Comparison of ENCODE assay signal across 11 cellular contexts in genomic region chr3:49476563-49476962, GRCh38. TPM values are rescaled to one million over a fixed set of nuclear protein-coding genes. Genes with fewer than 3 reads are reported as not detected.
A peak's percentile ranks its signal among the peaks of the same experiment; 100 is the strongest.
DNase-seq lines count a peak whose midpoint lies in the region; ATAC-seq and TF ChIP-seq lines count a peak whose summit lies in the region.
"Had no signal": no experiment of that assay in that cellular context is flagged by ENCODE, and none has a peak within 500 bp of the region (broad histone marks: within the 10 kb centered on the region; RNA-seq: fewer than 3 reads in every experiment).

No MANE protein-coding gene starts in this region.

- ATAC-seq in GM18861 (IDR thresholded peaks at IDR 0.05; ENCODE audit: unreplicated experiment) = peak; percentile 59
- ATAC-seq in effector memory CD8-positive, alpha-beta T cell (replicated peaks) = peak; percentile 48
- ATAC-seq in HG03095 (IDR thresholded peaks at IDR 0.05; ENCODE audit: unreplicated experiment) = no peak
- ATAC-seq in left cardiac atrium = no peak

- 80% methylated on average over 1 of the region's 1 CpG for WGBS in SK-N-SH (ENCODE audit: low lambda C conversion rate)

- H3K9ac ChIP-seq in SK-N-SH = no peak overlapping the region

- H3K4me2 ChIP-seq in PC-9 (no peak overlapping the region), SK-N-SH (no peak overlapping the region)

- TF ChIP-seq EP300 in SK-N-SH (IDR thresholded peaks at IDR 0.05; ENCODE audit: borderline replicate concordance in 1 of 2, low read depth in 1 of 2, low read length in 1 of 2) = no peak

- H3K27ac ChIP-seq in PC-9 = peak overlapping the region; percentile 49
- H3K27ac ChIP-seq in SK-N-SH (ENCODE audit: low read depth in 2 of 2, low read length in 1 of 2) = no peak overlapping the region
- H3K27ac ChIP-seq: SK-N-MC had no signal

- H2AFZ ChIP-seq in PC-9 = no peak overlapping the region
- no peak overlapping the region for H2AFZ ChIP-seq in SK-N-SH (ENCODE audit: low read depth)

- DNase-seq in A172 (ENCODE audit: low spot score) (peak; percentile 69), PC-9 (no peak), left cardiac atrium (no peak), type B pancreatic cell (ENCODE audit: extremely low spot score, unreplicated experiment) (no peak), SK-N-SH (no peak)
- no peak for DNase-seq in effector memory CD8-positive, alpha-beta T cell
- DNase-seq: CD8-positive, alpha-beta memory T cell; stimulated activated CD4-positive, alpha-beta T cell treated with anti-CD3 and anti-CD28 coated beads, Interleukin-4, amount 100 ng/mL, for 1 hour had no signal

- H3F3A ChIP-seq in PC-9 (ENCODE audit: insufficient read depth, low read depth) (peaks cover 4% of the 10 kb centered on the region; the same call in 1 of the 2 replicates), SK-N-SH (replicated peaks; ENCODE audit: insufficient read depth) (peaks cover 14% of the 10 kb centered on the region)

- no peak for TF ChIP-seq RAD21 in SK-N-SH (IDR thresholded peaks at IDR 0.05; ENCODE audit: low read length)

- intact Hi-C loops in PC-9 (cut with micrococcal nuclease; ENCODE audit: unreplicated experiment) (no loop called here), left cardiac atrium (cut with DNase I) (no loop called here)

- no peak overlapping the region for H3K27ac Mint-ChIP-seq in effector memory CD8-positive, alpha-beta T cell
- H3K27ac Mint-ChIP-seq in type B pancreatic cell = no peak overlapping the region

- no peaks in the 10 kb centered on the region for H3K9me3 Mint-ChIP-seq in effector memory CD8-positive, alpha-beta T cell
- no peaks in the 10 kb centered on the region for H3K9me3 Mint-ChIP-seq in type B pancreatic cell
- H3K9me3 Mint-ChIP-seq: CD8-positive, alpha-beta memory T cell had no signal

- no peaks in the 10 kb centered on the region for H3K27me3 Mint-ChIP-seq in effector memory CD8-positive, alpha-beta T cell
- H3K27me3 Mint-ChIP-seq in type B pancreatic cell = no peaks in the 10 kb centered on the region
- H3K27me3 Mint-ChIP-seq: CD8-positive, alpha-beta memory T cell had no signal

- H3K27me3 ChIP-seq in PC-9 (ENCODE audit: insufficient read depth, low read depth) (no peaks in the 10 kb centered on the region), SK-N-SH (ENCODE audit: insufficient read depth) (no peaks in the 10 kb centered on the region)

- CTCF ChIA-PET in PC-9 (lab: Charles Lee) = no interaction called here
- CTCF ChIA-PET in SK-N-SH (lab: Yijun Ruan, JAX) = interaction anchor here (1.4 to 1.6 kb wide), 2 partner anchors 28 to 63 kb away, joined by 4 to 7 read pairs; no protein-coding TSS in a partner anchor

- no peaks in the 10 kb centered on the region for H3K9me2 ChIP-seq in PC-9 (ENCODE audit: insufficient read depth)
- no peaks in the 10 kb centered on the region for H3K9me2 ChIP-seq in SK-N-SH

- no peaks in the 10 kb centered on the region for H3K9me3 ChIP-seq in PC-9 (ENCODE audit: insufficient read depth, low read depth)
- no peaks in the 10 kb centered on the region for H3K9me3 ChIP-seq in SK-N-SH

- H3K36me3 ChIP-seq in PC-9 (ENCODE audit: low read depth) = 0 out of 2 replicates have a peak, but pooled peaks cover 8% of the 10 kb centered on the region
- peaks cover 0 to 2% of the 10 kb centered on the region in 2 experiments for H3K36me3 ChIP-seq in SK-N-SH (replicated peaks in 1 of 2; ENCODE audit: control insufficient read depth in 1 of 2, insufficient read depth in 2 of 2, low read length in 1 of 2)

- H4K20me1 ChIP-seq in PC-9 (ENCODE audit: insufficient read depth) = no peaks in the 10 kb centered on the region
- peaks cover 6% of the 10 kb centered on the region; the same call in 1 of the 2 replicates for H4K20me1 ChIP-seq in SK-N-SH (ENCODE audit: insufficient read depth)

- H3K4me1 Mint-ChIP-seq in effector memory CD8-positive, alpha-beta T cell (ENCODE audit: low read depth in 2 of 2) = peaks cover 14 to 22% of the 10 kb centered on the region in 2 donors
- H3K4me1 Mint-ChIP-seq in type B pancreatic cell (ENCODE audit: unreplicated experiment) = peaks cover 6% of the 10 kb centered on the region

- peaks cover 57% of the 10 kb centered on the region for H3K79me2 ChIP-seq in PC-9 (ENCODE audit: low read depth)
- peaks cover 63% of the 10 kb centered on the region for H3K79me2 ChIP-seq in SK-N-SH (ENCODE audit: insufficient read depth)

- POLR2A ChIA-PET in PC-9 (lab: Charles Lee; ENCODE audit: unreplicated experiment) (no interaction called here), SK-N-SH (lab: Yijun Ruan, JAX) (no interaction called here)

- H3K4me3 Mint-ChIP-seq in effector memory CD8-positive, alpha-beta T cell = no peak overlapping the region
- no peak overlapping the region for H3K4me3 Mint-ChIP-seq in type B pancreatic cell

- no TSS peak for BruUV-seq in PC-9 (replicated peaks; lab: Mats Ljungman, UMichigan)

- no peak overlapping the region for H3K4me3 ChIP-seq in PC-9
- H3K4me3 ChIP-seq in SK-N-SH (ENCODE audit: low read depth in 2 of 2, low read length in 1 of 2) = no peak overlapping the region
- H3K4me3 ChIP-seq: SK-N-MC had no signal

- peaks cover 36% of the 10 kb centered on the region for H3K36me3 Mint-ChIP-seq in effector memory CD8-positive, alpha-beta T cell (ENCODE audit: insufficient read depth)
- H3K36me3 Mint-ChIP-seq in type B pancreatic cell = peaks cover 11% of the 10 kb centered on the region

- TF ChIP-seq CTCF in PC-9 (conservative IDR thresholded peaks at IDR 0.05) (no peak), type B pancreatic cell (conservative IDR thresholded peaks at IDR 0.05) (no peak), SK-N-SH (IDR thresholded peaks at IDR 0.05) (no peak)

- H3K4me1 ChIP-seq in PC-9 (replicated peaks; ENCODE audit: insufficient read depth) = peaks cover 18% of the 10 kb centered on the region
- peaks cover 6 to 8% of the 10 kb centered on the region in 2 experiments; a peak in 1 of 4 replicates for H3K4me1 ChIP-seq in SK-N-SH (ENCODE audit: control insufficient read depth in 1 of 2, insufficient read depth in 2 of 2, low read depth in 1 of 2, low read length in 1 of 2)

TF ChIP-seq in SK-N-SH, 30 proteins besides CTCF, POLR2A, EP300 and RAD21 (continues in another document):
- no peak for TF ChIP-seq ELF1 (IDR thresholded peaks at IDR 0.05)
- TF ChIP-seq NRF1 (IDR thresholded peaks at IDR 0.05; ENCODE audit: low read depth, low read length) = no peak
- TF ChIP-seq, protein P1, sequence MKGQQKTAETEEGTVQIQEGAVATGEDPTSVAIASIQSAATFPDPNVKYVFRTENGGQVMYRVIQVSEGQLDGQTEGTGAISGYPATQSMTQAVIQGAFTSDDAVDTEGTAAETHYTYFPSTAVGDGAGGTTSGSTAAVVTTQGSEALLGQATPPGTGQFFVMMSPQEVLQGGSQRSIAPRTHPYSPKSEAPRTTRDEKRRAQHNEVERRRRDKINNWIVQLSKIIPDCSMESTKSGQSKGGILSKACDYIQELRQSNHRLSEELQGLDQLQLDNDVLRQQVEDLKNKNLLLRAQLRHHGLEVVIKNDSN (IDR thresholded peaks at IDR 0.05; ENCODE audit: borderline replicate concordance, low read depth) = no peak
- TF ChIP-seq MXI1 (IDR thresholded peaks at IDR 0.05; ENCODE audit: low read depth, low read length) = no peak
- TF ChIP-seq YY1 (IDR thresholded peaks at IDR 0.05; ENCODE audit: low read depth) = no peak
- TF ChIP-seq SIN3A (IDR thresholded peaks at IDR 0.05; ENCODE audit: borderline replicate concordance, low read depth, low read length) = no peak
- TF ChIP-seq RCOR1 (IDR thresholded peaks at IDR 0.05; ENCODE audit: low read length) = no peak
- TF ChIP-seq GATA2 (CRISPR knock-in tag; IDR thresholded peaks at IDR 0.05) = no peak
- TF ChIP-seq SMC3 (IDR thresholded peaks at IDR 0.05; ENCODE audit: low read depth, low read length) = no peak
- TF ChIP-seq FOXM1 (IDR thresholded peaks at IDR 0.05; ENCODE audit: low read depth) = no peak
- no peak for TF ChIP-seq GABPA (IDR thresholded peaks at IDR 0.05; ENCODE audit: low read depth)
- TF ChIP-seq RFX5 (IDR thresholded peaks at IDR 0.05; ENCODE audit: low read length) = no peak
- TF ChIP-seq, protein P2, sequence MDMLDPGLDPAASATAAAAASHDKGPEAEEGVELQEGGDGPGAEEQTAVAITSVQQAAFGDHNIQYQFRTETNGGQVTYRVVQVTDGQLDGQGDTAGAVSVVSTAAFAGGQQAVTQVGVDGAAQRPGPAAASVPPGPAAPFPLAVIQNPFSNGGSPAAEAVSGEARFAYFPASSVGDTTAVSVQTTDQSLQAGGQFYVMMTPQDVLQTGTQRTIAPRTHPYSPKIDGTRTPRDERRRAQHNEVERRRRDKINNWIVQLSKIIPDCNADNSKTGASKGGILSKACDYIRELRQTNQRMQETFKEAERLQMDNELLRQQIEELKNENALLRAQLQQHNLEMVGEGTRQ (IDR thresholded peaks at IDR 0.05; ENCODE audit: borderline replicate concordance, low read depth, low read length) = no peak
- no peak for TF ChIP-seq TEAD4 (IDR thresholded peaks at IDR 0.05; ENCODE audit: borderline replicate concordance, insufficient read depth)
- TF ChIP-seq FOSL2 (IDR thresholded peaks at IDR 0.05; ENCODE audit: borderline replicate concordance, low read depth) = no peak

RNA-seq across cellular contexts. Expression of gene DAG1, which starts 6.5 kb away (rescaled TPM):
- 132 and 135 TPM in 2 replicates for total RNA-seq in A172 (2014; rRNA removed; shearing (Covaris generic))
- total RNA-seq in PC-9 (2021) = 156 and 206 TPM in 2 replicates
- total RNA-seq in left cardiac atrium = 100 to 1,000 TPM in 1 of 2 donors, 10 to 100 TPM in 1; 91.4 to 100 TPM
- 84.3 and 126 TPM in 2 replicates for total RNA-seq in type B pancreatic cell (ENCODE audit: low replicate concordance)
- polyA plus RNA-seq in SK-N-SH (2012; rRNA removed) = 50.2 and 54.4 TPM in 2 replicates
- polyA plus RNA-seq in SK-N-SH (2012; cell fraction: cytosol; rRNA removed) = 32.6 and 48.4 TPM in 2 replicates
- polyA plus RNA-seq in SK-N-SH (2012; cell fraction: nucleus; rRNA removed) = 33.9 and 54.3 TPM in 2 replicates

RNA-seq across cellular contexts. Expression of gene NICN1, which starts 47.4 kb away (rescaled TPM):
- total RNA-seq in A172 (2014; rRNA removed; shearing (Covaris generic)) = 9.5 and 18.8 TPM in 2 replicates
- 14.6 and 23.7 TPM in 2 replicates for total RNA-seq in PC-9 (2021)
- total RNA-seq in left cardiac atrium = 10 to 100 TPM; 12.0 to 17.2 TPM
- 16.2 and 27.1 TPM in 2 replicates for total RNA-seq in type B pancreatic cell (ENCODE audit: low replicate concordance)
- 38.7 and 56.8 TPM in 2 replicates for polyA plus RNA-seq in SK-N-SH (2012; rRNA removed)
- polyA plus RNA-seq in SK-N-SH (2012; cell fraction: cytosol; rRNA removed) = 7.4 and 9.3 TPM in 2 replicates
- 501 and 625 TPM in 2 replicates for polyA plus RNA-seq in SK-N-SH (2012; cell fraction: nucleus; rRNA removed)

RNA-seq across cellular contexts. Expression of gene AMT, which starts 54.3 kb away (rescaled TPM):
- total RNA-seq in A172 (2014; rRNA removed; shearing (Covaris generic)) = 0.93 and 1.8 TPM in 2 replicates
- 12.9 and 17.6 TPM in 2 replicates for total RNA-seq in PC-9 (2021)
- 10 to 100 TPM; 13.9 to 14.9 TPM for total RNA-seq in left cardiac atrium
- 12.5 and 21.6 TPM in 2 replicates for total RNA-seq in type B pancreatic cell (ENCODE audit: low replicate concordance)
- polyA plus RNA-seq in SK-N-SH (2012; rRNA removed) = 17.6 and 21.3 TPM in 2 replicates
- polyA plus RNA-seq in SK-N-SH (2012; cell fraction: cytosol; rRNA removed) = 1.0 and 2.1 TPM in 2 replicates
- polyA plus RNA-seq in SK-N-SH (2012; cell fraction: nucleus; rRNA removed) = 185 and 225 TPM in 2 replicates

Comparison
In these comparisons a context has a peak if more than half of its experiments do, and no peak if none do; other contexts are left out.
1. ATAC-seq: peak in GM18861 (single experiment) and effector memory CD8-positive, alpha-beta T cell (single experiment); none in HG03095 (single experiment) and left cardiac atrium (0 of 2).